8 cellular contexts compared by ENCODE assay signal in the genomic region with DNA sequence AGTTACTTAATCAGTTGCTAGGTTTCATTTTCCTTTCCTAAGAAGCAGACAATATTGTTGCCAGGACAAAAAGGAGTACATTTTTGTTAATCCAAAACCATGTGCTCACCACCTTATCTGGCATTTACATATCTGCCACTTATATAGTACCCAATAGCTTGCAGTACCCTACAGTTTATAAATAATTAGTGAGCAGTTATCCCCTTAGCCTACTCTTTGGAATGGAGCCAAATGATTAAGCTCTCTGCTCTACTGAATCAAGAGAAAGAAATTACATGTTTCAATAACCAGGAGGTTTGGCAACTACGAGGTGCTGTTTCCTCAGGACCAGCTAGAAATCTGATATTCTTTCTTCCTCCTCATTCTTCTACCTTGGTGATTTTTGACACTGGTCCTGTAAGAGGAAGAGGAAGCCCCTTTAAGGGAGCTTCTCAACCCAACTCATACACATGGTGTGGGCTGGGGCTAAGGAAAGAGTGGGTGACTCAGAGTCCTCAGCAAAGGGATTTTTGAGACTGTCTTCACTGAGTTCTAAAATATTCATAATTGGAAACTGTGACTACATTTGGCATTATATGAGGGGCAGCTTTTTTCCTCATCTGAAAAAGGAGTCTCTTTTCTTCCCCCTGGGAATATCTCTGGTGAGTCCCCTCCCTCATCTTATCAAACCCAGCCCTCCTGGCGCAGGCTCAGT. TPM values are rescaled to one million over a fixed set of nuclear protein-coding genes. Genes with fewer than 3 reads are reported as not detected.
DNase-seq lines count a peak whose midpoint lies in the region; ATAC-seq and TF ChIP-seq lines count a peak whose summit lies in the region.

No MANE protein-coding gene starts in this region.

- H3K4me1 Mint-ChIP-seq in activated CD4-positive, alpha-beta T cell treated with anti-CD3 and anti-CD28 coated beads, Interleukin-2, amount 10 ng/mL, durations not matched to agents 7 days and 5 days = peaks cover 64% of the 10 kb centered on the region
- H3K4me1 Mint-ChIP-seq in osteocyte (ENCODE audit: unreplicated experiment) = peaks cover 44% of the 10 kb centered on the region

- no peaks in the 10 kb centered on the region for H3K27me3 Mint-ChIP-seq in activated CD4-positive, alpha-beta T cell treated with anti-CD3 and anti-CD28 coated beads, Interleukin-2, amount 10 ng/mL, durations not matched to agents 7 days and 5 days
- H3K27me3 Mint-ChIP-seq in osteocyte (ENCODE audit: unreplicated experiment) = no peaks in the 10 kb centered on the region

- H3K9me3 Mint-ChIP-seq in activated CD4-positive, alpha-beta T cell treated with anti-CD3 and anti-CD28 coated beads, Interleukin-2, amount 10 ng/mL, durations not matched to agents 7 days and 5 days = peaks cover 14% of the 10 kb centered on the region
- no peaks in the 10 kb centered on the region for H3K9me3 Mint-ChIP-seq in osteocyte (ENCODE audit: unreplicated experiment)

- peak overlapping the region; percentile 98 for H3K4me3 Mint-ChIP-seq in activated CD4-positive, alpha-beta T cell treated with anti-CD3 and anti-CD28 coated beads, Interleukin-2, amount 10 ng/mL, durations not matched to agents 7 days and 5 days
- H3K4me3 Mint-ChIP-seq in osteocyte (ENCODE audit: unreplicated experiment) = peak overlapping the region; percentile 86

- no peak for TF ChIP-seq POLR2A in erythroblast (IDR thresholded peaks at IDR 0.05; ENCODE audit: low read length)

- CTCF ChIA-PET in activated CD4-positive, alpha-beta T cell treated with anti-CD3 and anti-CD28 coated beads, Interleukin-2, amount 10 ng/mL, durations not matched to agents 7 days and 5 days (lab: Charles Lee) = interaction anchor here (1.2 to 2.1 kb wide), 2 partner anchors 22 to 45 kb away, joined by 4 to 9 read pairs; no protein-coding TSS in a partner anchor

- POLR2A ChIA-PET in activated CD4-positive, alpha-beta T cell treated with anti-CD3 and anti-CD28 coated beads, Interleukin-2, amount 10 ng/mL, durations not matched to agents 7 days and 5 days (lab: Charles Lee) = interaction anchor here (0.7 kb wide), 1 partner anchor 98 kb away, joined by 3 read pairs; no protein-coding TSS in a partner anchor

- ATAC-seq in GM19324 (IDR thresholded peaks at IDR 0.05; ENCODE audit: low FRiP score, unreplicated experiment) (no peak), GM21515 (IDR thresholded peaks at IDR 0.05; ENCODE audit: unreplicated experiment) (no peak)

- DNase-seq in NCI-H2107 treated with DMSO at 0.1 percent for 48 hours (lab: John Stamatoyannopoulos, UW; ENCODE audit: unreplicated experiment) = peak; percentile 50
- no peak for DNase-seq in NCI-H2107 (lab: John Stamatoyannopoulos, UW)
- peak; percentile 50 for DNase-seq in NCI-H2196 (lab: John Stamatoyannopoulos, UW; ENCODE audit: unreplicated experiment)
- DNase-seq in activated CD4-positive, alpha-beta T cell treated with anti-CD3 and anti-CD28 coated beads, Interleukin-2, amount 10 ng/mL, durations not matched to agents 7 days and 5 days = peak; percentile 33
- peak; percentile 64 to 74 for DNase-seq in erythroblast (lab: John Stamatoyannopoulos, UW)
- DNase-seq in osteocyte (ENCODE audit: extremely low spot score, unreplicated experiment) = no peak

- peak overlapping the region; percentile 96 for H3K27ac Mint-ChIP-seq in activated CD4-positive, alpha-beta T cell treated with anti-CD3 and anti-CD28 coated beads, Interleukin-2, amount 10 ng/mL, durations not matched to agents 7 days and 5 days
- peak overlapping the region; percentile 97 for H3K27ac Mint-ChIP-seq in osteocyte (ENCODE audit: unreplicated experiment)

- H3K36me3 Mint-ChIP-seq in activated CD4-positive, alpha-beta T cell treated with anti-CD3 and anti-CD28 coated beads, Interleukin-2, amount 10 ng/mL, durations not matched to agents 7 days and 5 days (ENCODE audit: low read depth) = peaks cover 72% of the 10 kb centered on the region
- H3K36me3 Mint-ChIP-seq in osteocyte (ENCODE audit: unreplicated experiment) = peaks cover 54% of the 10 kb centered on the region

- TF ChIP-seq CTCF in osteocyte (IDR thresholded peaks at IDR 0.05) = no peak

RNA-seq across cellular contexts. Expression of gene ZNFX1, which starts 1.5 kb away (rescaled TPM):
- 10 to 100 TPM; 79.7 to 85.3 TPM for total RNA-seq in activated CD4-positive, alpha-beta T cell treated with anti-CD3 and anti-CD28 coated beads, Interleukin-2, amount 10 ng/mL, durations not matched to agents 7 days and 5 days
- 48.1 and 51.6 TPM in 2 replicates for total RNA-seq in osteocyte

RNA-seq across cellular contexts. Expression of gene DDX27, which starts 57.1 kb away (rescaled TPM):
- total RNA-seq in activated CD4-positive, alpha-beta T cell treated with anti-CD3 and anti-CD28 coated beads, Interleukin-2, amount 10 ng/mL, durations not matched to agents 7 days and 5 days = 10 to 100 TPM; 39.1 to 42.0 TPM
- 30.5 and 34.1 TPM in 2 replicates for total RNA-seq in osteocyte

Comparison
In these comparisons a context has a peak if more than half of its experiments do, and no peak if none do; other contexts are left out.
1. DNase-seq: peak in NCI-H2107 treated with DMSO at 0.1 percent for 48 hours (single experiment), NCI-H2196 (single experiment), activated CD4-positive, alpha-beta T cell treated with anti-CD3 and anti-CD28 coated beads, Interleukin-2, amount 10 ng/mL, durations not matched to agents 7 days and 5 days (single experiment) and erythroblast (2 of 2); none in NCI-H2107 (single experiment) and osteocyte (single experiment).